Comparison of ENCODE assay signal across 1 cellular context in genomic region chr22:40426671-40427070, GRCh38.
TF ChIP-seq lines count a peak whose summit lies in the region.

No MANE protein-coding gene starts in this region.

TF ChIP-seq in GM23338, 12 proteins besides CTCF, POLR2A, EP300 and RAD21 (continued from another document):
- TF ChIP-seq ZNF462 (CRISPR knock-in tag; IDR thresholded peaks at IDR 0.05) (no peak), EZH2phosphoT487 (IDR thresholded peaks at IDR 0.05; ENCODE audit: unreplicated experiment) (no peak), NANOG (IDR thresholded peaks at IDR 0.05; ENCODE audit: borderline replicate concordance) (no peak), EZH2 (IDR thresholded peaks at IDR 0.05; ENCODE audit: low read depth, unreplicated experiment) (no peak), ZNF114 (CRISPR knock-in tag; IDR thresholded peaks at IDR 0.05) (no peak), REST (IDR thresholded peaks at IDR 0.05; ENCODE audit: unreplicated experiment) (no peak), POLR2AphosphoS5 (IDR thresholded peaks at IDR 0.05; ENCODE audit: low read depth) (no peak), ZNF331 (CRISPR knock-in tag; IDR thresholded peaks at IDR 0.05; ENCODE audit: low read depth) (no peak)
TF ChIP-seq in GM23338: peak in this region for 0.
